Comparison of ENCODE assay signal across 8 cellular contexts in the genomic region with DNA sequence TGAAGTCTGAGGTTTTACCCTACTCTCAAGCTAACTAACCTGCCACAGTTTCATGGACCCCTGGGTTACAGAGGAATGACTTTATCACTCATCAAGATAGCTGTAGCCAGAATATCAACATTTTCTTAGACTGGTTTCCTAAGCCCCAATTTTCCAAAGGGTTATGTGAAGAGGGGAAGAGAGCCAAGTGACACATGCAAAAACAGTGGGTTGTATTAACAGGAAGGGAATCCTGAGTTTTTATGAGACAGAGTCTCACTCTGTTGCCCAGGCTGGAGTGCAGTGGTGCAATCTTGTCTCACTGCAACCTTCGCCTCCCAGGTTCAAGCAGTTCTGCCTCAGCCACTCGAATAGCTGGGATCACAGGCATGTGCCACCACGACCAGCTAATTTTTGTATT. TPM values are rescaled to one million over a fixed set of nuclear protein-coding genes. Genes with fewer than 3 reads are reported as not detected.
A peak's percentile ranks its signal among the peaks of the same experiment; 100 is the strongest.
DNase-seq lines count a peak whose midpoint lies in the region; ATAC-seq and TF ChIP-seq lines count a peak whose summit lies in the region.

No MANE protein-coding gene starts in this region.

- TF ChIP-seq POLR2A in thyroid gland (IDR thresholded peaks at IDR 0.05), result no peak

- intact Hi-C loops in colonic mucosa (cut with DNase I), result no loop called here
- intact Hi-C loops in thyroid gland (cut with DNase I), result loop anchor here (5.0 kb wide), 1 partner anchor 52 kb away; no protein-coding TSS in a partner anchor

- no peak for DNase-seq in activated CD8-positive, alpha-beta memory T cell treated with anti-CD3 and anti-CD28 coated beads, Interleukin-2, amount 10 ng/mL, durations not matched to agents 7 days and 5 days
- no peak for DNase-seq in activated CD8-positive, alpha-beta memory T cell treated with anti-CD3 and anti-CD28 coated beads, Interleukin-2, amount 50 U/mL, for 4 hours
- no peak for DNase-seq in colonic mucosa
- DNase-seq in thyroid gland, result peak; percentile 55 to 62
- no peak for DNase-seq in NCI-H1092 (lab: John Stamatoyannopoulos, UW)
- DNase-seq in islet precursor cell, result no peak
- DNase-seq in NCI-H2171 treated with DMSO at 0.1 percent for 48 hours (lab: John Stamatoyannopoulos, UW), result no peak

- H3K36me3 ChIP-seq in colonic mucosa (no peaks in the 10 kb centered on the region), thyroid gland (no peaks in the 10 kb centered on the region)

- H3K4me1 ChIP-seq in colonic mucosa (peaks cover 10% of the 10 kb centered on the region), thyroid gland (peaks cover 42 to 50% of the 10 kb centered on the region in 2 donors)

- peak overlapping the region in 1 of 2 donors; percentile 62 for H3K9ac ChIP-seq in colonic mucosa (ENCODE audit: low read depth in 2 of 2, low read length in 2 of 2)

- H3K27me3 Mint-ChIP-seq in activated CD8-positive, alpha-beta memory T cell treated with anti-CD3 and anti-CD28 coated beads, Interleukin-2, amount 10 ng/mL, durations not matched to agents 7 days and 5 days, result no peaks in the 10 kb centered on the region

- H3K9me3 Mint-ChIP-seq in activated CD8-positive, alpha-beta memory T cell treated with anti-CD3 and anti-CD28 coated beads, Interleukin-2, amount 10 ng/mL, durations not matched to agents 7 days and 5 days (ENCODE audit: low read depth), result no peaks in the 10 kb centered on the region

- peak overlapping the region; percentile 16 for H3K27ac ChIP-seq in colonic mucosa
- peak overlapping the region; percentile 16 to 67 (median 60) for H3K27ac ChIP-seq in thyroid gland

- 45 to 56% methylated on average over 3 of the region's 3 CpGs for WGBS in thyroid gland, 2 donors

- TF ChIP-seq CTCF in colonic mucosa (IDR thresholded peaks at IDR 0.05) (no peak), thyroid gland (IDR thresholded peaks at IDR 0.05) (no peak)

- H3K27me3 ChIP-seq in colonic mucosa (no peaks in the 10 kb centered on the region), thyroid gland (no peaks in the 10 kb centered on the region)

- CTCF ChIA-PET in activated CD8-positive, alpha-beta memory T cell treated with anti-CD3 and anti-CD28 coated beads, Interleukin-2, amount 10 ng/mL, durations not matched to agents 7 days and 5 days (lab: Charles Lee), result interaction anchor here (0.7 to 6.2 kb wide), 4 partner anchors 10 to 153 kb away, joined by 3 to 53 read pairs (median 6); no protein-coding TSS in a partner anchor

- H3K36me3 Mint-ChIP-seq in activated CD8-positive, alpha-beta memory T cell treated with anti-CD3 and anti-CD28 coated beads, Interleukin-2, amount 10 ng/mL, durations not matched to agents 7 days and 5 days, result peaks cover 1% of the 10 kb centered on the region

- H3K27ac Mint-ChIP-seq in activated CD8-positive, alpha-beta memory T cell treated with anti-CD3 and anti-CD28 coated beads, Interleukin-2, amount 10 ng/mL, durations not matched to agents 7 days and 5 days, result peak overlapping the region; percentile 78

- H3K4me3 Mint-ChIP-seq in activated CD8-positive, alpha-beta memory T cell treated with anti-CD3 and anti-CD28 coated beads, Interleukin-2, amount 10 ng/mL, durations not matched to agents 7 days and 5 days, result no peak overlapping the region

- H3K4me3 ChIP-seq in colonic mucosa (no peak overlapping the region), thyroid gland (replicated peaks in 1 of 3) (no peak overlapping the region)

- H3K4me1 Mint-ChIP-seq in activated CD8-positive, alpha-beta memory T cell treated with anti-CD3 and anti-CD28 coated beads, Interleukin-2, amount 10 ng/mL, durations not matched to agents 7 days and 5 days, result peaks cover 47% of the 10 kb centered on the region

- no peak for ATAC-seq in activated CD8-positive, alpha-beta memory T cell treated with anti-CD3 and anti-CD28 coated beads, Interleukin-2, amount 10 ng/mL, durations not matched to agents 7 days and 5 days
- ATAC-seq in HG03103 (IDR thresholded peaks at IDR 0.05; ENCODE audit: low read depth, unreplicated experiment), result peak; percentile 10

- no peaks in the 10 kb centered on the region for H3K9me3 ChIP-seq in colonic mucosa
- no peaks in the 10 kb centered on the region for H3K9me3 ChIP-seq in thyroid gland

RNA-seq across cellular contexts. Expression of gene AFF1, which starts 5.4 kb away (rescaled TPM):
- 10 to 100 TPM; 42.3 to 67.5 TPM for total RNA-seq in activated CD8-positive, alpha-beta memory T cell treated with anti-CD3 and anti-CD28 coated beads, Interleukin-2, amount 10 ng/mL, durations not matched to agents 7 days and 5 days
- total RNA-seq in colonic mucosa (100 to 1,000 TPM in 1 of 2 donors, 10 to 100 TPM in 1; 73.5 to 104 TPM), thyroid gland (100 to 1,000 TPM; 155 to 238 (median 192) TPM)

RNA-seq across cellular contexts. Expression of gene C4orf36, which starts 48.0 kb away (rescaled TPM):
- not detected for total RNA-seq in activated CD8-positive, alpha-beta memory T cell treated with anti-CD3 and anti-CD28 coated beads, Interleukin-2, amount 10 ng/mL, durations not matched to agents 7 days and 5 days
- total RNA-seq in colonic mucosa (under 1 TPM in 1 of 2 donors, not detected in 1; 0.54 TPM), thyroid gland (1 to 10 TPM in 3 of 4 donors, not detected in 1; 2.3 to 5.3 (median 3.5) TPM)

Comparison
In these comparisons a context has a peak if more than half of its experiments do, and no peak if none do; other contexts are left out.
1. DNase-seq: peak in thyroid gland (2 of 2); none in activated CD8-positive, alpha-beta memory T cell treated with anti-CD3 and anti-CD28 coated beads, Interleukin-2, amount 10 ng/mL, durations not matched to agents 7 days and 5 days (single experiment), activated CD8-positive, alpha-beta memory T cell treated with anti-CD3 and anti-CD28 coated beads, Interleukin-2, amount 50 U/mL, for 4 hours (single experiment), colonic mucosa (single experiment), NCI-H1092 (single experiment), islet precursor cell (single experiment) and NCI-H2171 treated with DMSO at 0.1 percent for 48 hours (single experiment).